8 cellular contexts compared by ENCODE assay signal in the genomic region with DNA sequence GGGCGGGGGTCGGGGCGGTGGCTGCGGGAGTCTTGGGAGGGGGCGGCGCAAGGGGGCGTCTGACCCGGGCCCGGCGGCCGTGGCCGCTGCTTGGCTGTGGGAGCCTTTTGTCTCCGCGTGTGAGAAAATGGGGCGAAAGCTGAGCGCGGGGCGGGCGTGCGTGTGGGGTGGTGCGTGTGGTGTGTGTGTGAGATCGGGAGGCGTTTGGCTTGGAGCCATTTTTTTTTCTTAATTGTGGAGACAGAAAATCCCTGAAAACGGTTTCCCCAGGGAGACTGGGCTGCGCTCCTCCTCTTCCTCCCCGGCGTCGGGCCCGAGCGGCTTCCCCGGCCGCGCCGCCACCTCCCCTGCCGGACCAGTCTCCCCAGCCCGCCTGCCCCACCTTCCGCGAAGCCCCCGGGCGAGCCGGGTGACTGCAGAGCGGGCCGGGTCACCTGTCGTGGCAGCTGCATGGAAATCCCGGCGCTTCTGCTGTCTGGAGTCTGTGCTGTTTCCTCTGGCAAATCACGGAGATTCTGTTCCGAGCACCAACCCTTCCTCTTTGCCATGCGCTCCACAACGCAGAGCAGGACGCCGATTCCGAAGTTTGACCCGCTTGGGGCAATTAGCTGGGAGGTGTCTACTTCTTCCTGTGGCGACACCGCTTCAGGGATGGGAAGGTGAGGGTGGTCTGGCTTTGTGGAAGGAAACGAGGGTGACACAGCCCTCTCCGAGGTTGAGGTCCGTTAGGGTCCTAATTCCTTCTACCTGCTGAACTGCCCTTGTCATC.
A peak's percentile ranks its signal among the peaks of the same experiment; 100 is the strongest.
DNase-seq lines count a peak whose midpoint lies in the region; ATAC-seq and TF ChIP-seq lines count a peak whose summit lies in the region.

No MANE protein-coding gene starts in this region.

- TF ChIP-seq CTCF in RWPE1 (conservative IDR thresholded peaks at IDR 0.05; ENCODE audit: low read depth): no peak
- no peak for TF ChIP-seq CTCF in gastroesophageal sphincter (IDR thresholded peaks at IDR 0.05)
- no peak for TF ChIP-seq CTCF in neural progenitor cell (IDR thresholded peaks at IDR 0.05)
- no peak for TF ChIP-seq CTCF in thyroid gland (IDR thresholded peaks at IDR 0.05)

- peak overlapping the region; percentile 20 for H3K9ac ChIP-seq in neural progenitor cell

- TF ChIP-seq POLR2A in gastroesophageal sphincter (IDR thresholded peaks at IDR 0.05): no peak
- no peak for TF ChIP-seq POLR2A in thyroid gland (IDR thresholded peaks at IDR 0.05)

- H3K36me3 Mint-ChIP-seq in activated naive CD4-positive, alpha-beta T cell treated with anti-CD3 and anti-CD28 coated beads for 36 hours (ENCODE audit: low read depth): no peaks in the 10 kb centered on the region
- H3K36me3 Mint-ChIP-seq in neural progenitor cell: peaks cover 12% of the 10 kb centered on the region

- no peaks in the 10 kb centered on the region for H3K9me3 Mint-ChIP-seq in activated naive CD4-positive, alpha-beta T cell treated with anti-CD3 and anti-CD28 coated beads for 36 hours
- H3K9me3 Mint-ChIP-seq in neural progenitor cell: peaks cover 2% of the 10 kb centered on the region

- ATAC-seq in GM21447 (IDR thresholded peaks at IDR 0.05; ENCODE audit: unreplicated experiment): peak; percentile 32
- peak; percentile 54 for ATAC-seq in gastroesophageal sphincter

- H3K27ac ChIP-seq in RWPE1 (peak overlapping the region; percentile 92), gastroesophageal sphincter (peak overlapping the region; percentile 21 to 95 (median 91)), neural progenitor cell (peak overlapping the region; percentile 71), thyroid gland (peak overlapping the region; percentile 33 to 68 (median 67))

- peaks cover 40% of the 10 kb centered on the region for H4K20me1 ChIP-seq in neural progenitor cell (ENCODE audit: low read depth)

- H3K4me2 ChIP-seq in neural progenitor cell: peak overlapping the region; percentile 85

- peaks cover 28% of the 10 kb centered on the region for H3K4me1 Mint-ChIP-seq in activated naive CD4-positive, alpha-beta T cell treated with anti-CD3 and anti-CD28 coated beads for 36 hours (ENCODE audit: low read depth)
- peaks cover 23% of the 10 kb centered on the region for H3K4me1 Mint-ChIP-seq in neural progenitor cell

- POLR2A ChIA-PET in RWPE1 (lab: Yijun Ruan, JAX; ENCODE audit: low non-redundant PET): interaction anchor here (0.6 to 0.7 kb wide), 2 partner anchors 33 to 327 kb away, joined by 3 read pairs; a partner anchor contains a TSS

- WGBS in gastroesophageal sphincter (ENCODE audit: low coverage in 1 of 2), 2 donors: 7% methylated on average over 3 of the region's 59 CpGs; no CpG with 5 or more reads in 1 of the 2 donors
- 0 to 1% methylated on average over 33 to 36 of the region's 59 CpGs for WGBS in thyroid gland, 2 donors

- H3K4me3 ChIP-seq in gastroesophageal sphincter (peak overlapping the region; percentile 81 to 89), neural progenitor cell (peak overlapping the region; percentile 63), thyroid gland (replicated peaks in 1 of 3) (peak overlapping the region; percentile 65 to 85 (median 67))

- DNase-seq in CD1c-positive myeloid dendritic cell (ENCODE audit: extremely low spot score) (peak; percentile 48), HuH-7.5 (ENCODE audit: low spot score) (peak; percentile 81), RWPE1 (ENCODE audit: low spot score) (peak; percentile 38), neural progenitor cell (ENCODE audit: low spot score) (peak; percentile 63), thyroid gland (peak; percentile 79 to 82)
- peak; percentile 59 for DNase-seq in activated naive CD4-positive, alpha-beta T cell treated with anti-CD3 and anti-CD28 coated beads for 36 hours

- CTCF ChIA-PET in RWPE1 (lab: Yijun Ruan, JAX): interaction anchor here (1.0 kb wide), 1 partner anchor 12 kb away, joined by 3 read pairs; no protein-coding TSS in a partner anchor
- CTCF ChIA-PET in activated naive CD4-positive, alpha-beta T cell treated with anti-CD3 and anti-CD28 coated beads for 36 hours (lab: Charles Lee): interaction anchor here (1.2 kb wide), 1 partner anchor 24 kb away, joined by 3 read pairs; no protein-coding TSS in a partner anchor

- no peaks in the 10 kb centered on the region for H3K9me3 ChIP-seq in gastroesophageal sphincter
- H3K9me3 ChIP-seq in neural progenitor cell (ENCODE audit: low read depth): no peaks in the 10 kb centered on the region
- no peaks in the 10 kb centered on the region for H3K9me3 ChIP-seq in thyroid gland

- H3K27ac Mint-ChIP-seq in activated naive CD4-positive, alpha-beta T cell treated with anti-CD3 and anti-CD28 coated beads for 36 hours: peak overlapping the region; percentile 21
- peak overlapping the region; percentile 91 for H3K27ac Mint-ChIP-seq in neural progenitor cell

- peak overlapping the region; percentile 1 for H2AFZ ChIP-seq in neural progenitor cell (replicated peaks)

- H3K4me3 Mint-ChIP-seq in activated naive CD4-positive, alpha-beta T cell treated with anti-CD3 and anti-CD28 coated beads for 36 hours: peak overlapping the region; percentile 89
- peak overlapping the region; percentile 97 for H3K4me3 Mint-ChIP-seq in neural progenitor cell

- H3K27me3 Mint-ChIP-seq in activated naive CD4-positive, alpha-beta T cell treated with anti-CD3 and anti-CD28 coated beads for 36 hours (ENCODE audit: low read depth): no peaks in the 10 kb centered on the region
- peaks cover 6% of the 10 kb centered on the region for H3K27me3 Mint-ChIP-seq in neural progenitor cell (ENCODE audit: insufficient read depth, low read depth)

- intact Hi-C loops in activated naive CD4-positive, alpha-beta T cell treated with anti-CD3 and anti-CD28 coated beads for 36 hours (cut with micrococcal nuclease): loop anchor here (1.0 to 5.0 kb wide), 5 partner anchors 25 to 415 kb away; a partner anchor contains a TSS
- intact Hi-C loops in thyroid gland (cut with DNase I): no loop called here

- no peak for TF ChIP-seq EP300 in gastroesophageal sphincter (IDR thresholded peaks at IDR 0.05)

- H3K79me2 ChIP-seq in neural progenitor cell (ENCODE audit: low read depth): peaks cover 69% of the 10 kb centered on the region

- H3K36me3 ChIP-seq in gastroesophageal sphincter (no peaks in the 10 kb centered on the region), neural progenitor cell (no peaks in the 10 kb centered on the region), thyroid gland (no peaks in the 10 kb centered on the region)

- no peaks in the 10 kb centered on the region for H3K27me3 ChIP-seq in gastroesophageal sphincter
- H3K27me3 ChIP-seq in neural progenitor cell: no peaks in the 10 kb centered on the region
- no peaks in the 10 kb centered on the region for H3K27me3 ChIP-seq in thyroid gland

- peaks cover 38% of the 10 kb centered on the region for H3F3A ChIP-seq in neural progenitor cell (ENCODE audit: low read depth)

- H3K4me1 ChIP-seq in gastroesophageal sphincter (peaks cover 0 to 29% (median 0%) of the 10 kb centered on the region in 3 donors), neural progenitor cell (peaks cover 24% of the 10 kb centered on the region), thyroid gland (peaks cover 3 to 16% of the 10 kb centered on the region in 2 donors)

Comparison
In these comparisons a context has a peak if more than half of its experiments do, and no peak if none do; other contexts are left out.
1. Peak in every context shown above with its lines: DNase-seq, ATAC-seq, H3K4me3 ChIP-seq and H3K27ac ChIP-seq.